Comparison of ENCODE assay signal across 11 cellular contexts in genomic region chr22:19691721-19692341, GRCh38. TPM values are rescaled to one million over a fixed set of nuclear protein-coding genes. Genes with fewer than 3 reads are reported as not detected.
A peak's percentile ranks its signal among the peaks of the same experiment; 100 is the strongest.
DNase-seq lines count a peak whose midpoint lies in the region; TF ChIP-seq lines count a peak whose summit lies in the region.
"Had no signal": no experiment of that assay in that cellular context is flagged by ENCODE, and none has a peak within 500 bp of the region (broad histone marks: within the 10 kb centered on the region; RNA-seq: fewer than 3 reads in every experiment).

No MANE protein-coding gene starts in this region.

- no peak for TF ChIP-seq CTCF in brain (conservative IDR thresholded peaks at IDR 0.05)
- TF ChIP-seq CTCF in spleen (IDR thresholded peaks at IDR 0.05 in 8 of 11, conservative IDR thresholded peaks at IDR 0.05 in 3 of 11), result no peak

- H3K36me3 Mint-ChIP-seq in brain, result no peaks in the 10 kb centered on the region
- no peaks in the 10 kb centered on the region for H3K36me3 Mint-ChIP-seq in immature natural killer cell
- no peaks in the 10 kb centered on the region for H3K36me3 Mint-ChIP-seq in activated T-cell treated with anti-CD3 and anti-CD28 coated beads, Interleukin-2, amount 50 U/mL, for 24 hours (ENCODE audit: low read depth)
- H3K36me3 Mint-ChIP-seq: natural killer cell treated with Interleukin-12 subunit alpha and Interleukin-12 subunit beta and Interleukin-15 and Interleukin-18, amount 100 ng/mL, for 72 hours had no signal

- H3K27ac ChIP-seq in spleen, result no peak overlapping the region

- H3K27ac Mint-ChIP-seq in brain, result peak overlapping the region in 2 of 5 experiments; percentile 8 to 80
- H3K27ac Mint-ChIP-seq in immature natural killer cell, result no peak overlapping the region
- no peak overlapping the region for H3K27ac Mint-ChIP-seq in activated T-cell treated with anti-CD3 and anti-CD28 coated beads, Interleukin-2, amount 50 U/mL, for 24 hours
- H3K27ac Mint-ChIP-seq: natural killer cell treated with Interleukin-12 subunit alpha and Interleukin-12 subunit beta and Interleukin-15 and Interleukin-18, amount 100 ng/mL, for 72 hours had no signal

- H3K27me3 ChIP-seq in spleen (replicated peaks in 1 of 7), result peaks cover 0 to 23% (median 0%) of the 10 kb centered on the region in 7 donors

- H3K4me3 ChIP-seq in spleen, result no peak overlapping the region

- no peak for TF ChIP-seq POLR2A in spleen (IDR thresholded peaks at IDR 0.05)

- WGBS in spleen, 5 donors, result 64 to 83% (median 74%) methylated on average over 19 of the region's 19 CpGs

- H3K4me1 Mint-ChIP-seq in brain, result peaks cover 13% of the 10 kb centered on the region
- H3K4me1 Mint-ChIP-seq in immature natural killer cell, result no peaks in the 10 kb centered on the region
- H3K4me1 Mint-ChIP-seq in activated T-cell treated with anti-CD3 and anti-CD28 coated beads, Interleukin-2, amount 50 U/mL, for 24 hours (ENCODE audit: low read depth), result no peaks in the 10 kb centered on the region

- H3K4me3 Mint-ChIP-seq in brain (peak overlapping the region in 3 of 5 experiments; percentile 26 to 53 (median 35)), immature natural killer cell (no peak overlapping the region)
- no peak overlapping the region for H3K4me3 Mint-ChIP-seq in activated T-cell treated with anti-CD3 and anti-CD28 coated beads, Interleukin-2, amount 50 U/mL, for 24 hours
- H3K4me3 Mint-ChIP-seq: natural killer cell treated with Interleukin-12 subunit alpha and Interleukin-12 subunit beta and Interleukin-15 and Interleukin-18, amount 100 ng/mL, for 72 hours had no signal

- DNase-seq in HCEC 1CT (peak; percentile 3), iris pigment epithelial cell (ENCODE audit: low read depth) (peak; percentile 68), spleen (peak; percentile 56), immature natural killer cell (no peak), NK-92 (lab: John Stamatoyannopoulos, UW; ENCODE audit: unreplicated experiment) (no peak), NCI-H748 treated with DMSO at 0.1 percent for 48 hours (lab: John Stamatoyannopoulos, UW) (no peak)
- DNase-seq in activated T-cell treated with anti-CD3 and anti-CD28 coated beads, Interleukin-2, amount 50 U/mL, for 24 hours, result no peak
- DNase-seq: activated CD4-positive, alpha-beta T cell treated with anti-CD3 and anti-CD28 coated beads for 1 hour; NCI-H2107 had no signal

- intact Hi-C loops in spleen (cut with DNase I; ENCODE audit: low total_unique reads), result no loop called here

- H3K9me3 Mint-ChIP-seq in brain (peaks cover 0 to 4% (median 0%) of the 10 kb centered on the region in 5 experiments), immature natural killer cell (peaks cover 0 to 2% (median 0%) of the 10 kb centered on the region in 6 donors)
- H3K9me3 Mint-ChIP-seq in activated T-cell treated with anti-CD3 and anti-CD28 coated beads, Interleukin-2, amount 50 U/mL, for 24 hours, result no peaks in the 10 kb centered on the region
- H3K9me3 Mint-ChIP-seq: natural killer cell treated with Interleukin-12 subunit alpha and Interleukin-12 subunit beta and Interleukin-15 and Interleukin-18, amount 100 ng/mL, for 72 hours had no signal

- H3K4me1 ChIP-seq in spleen, result peaks cover 0 to 25% (median 2%) of the 10 kb centered on the region in 6 donors

- H3K9me3 ChIP-seq in spleen, result no peaks in the 10 kb centered on the region

- H3K36me3 ChIP-seq in spleen, result no peaks in the 10 kb centered on the region

- H3K27me3 Mint-ChIP-seq in brain (peaks cover 3% of the 10 kb centered on the region), immature natural killer cell (ENCODE audit: low read depth in 3 of 3) (peaks cover 0 to 3% (median 2%) of the 10 kb centered on the region in 3 donors)
- H3K27me3 Mint-ChIP-seq in activated T-cell treated with anti-CD3 and anti-CD28 coated beads, Interleukin-2, amount 50 U/mL, for 24 hours, result peaks cover 16% of the 10 kb centered on the region

RNA-seq across cellular contexts. Expression of gene SEPTIN5, which starts 22.5 kb away (rescaled TPM):
- 290 TPM for polyA plus RNA-seq in brain (ENCODE audit: insufficient read depth, low read depth, low replicate concordance)
- 10 to 100 TPM in 6 of 7 donors, 1 to 10 TPM in 1; 9.2 to 19.2 (median 13.1) TPM for total RNA-seq in spleen
- 1 to 10 TPM; 4.0 to 7.5 (median 4.3) TPM for polyA plus RNA-seq in spleen
- polyA plus RNA-seq in immature natural killer cell, result 1 to 10 TPM in 1 of 3 donors, under 1 TPM in 1, not detected in 1; 0.36 to 2.2 TPM
- total RNA-seq: natural killer cell treated with Interleukin-12 subunit alpha and Interleukin-12 subunit beta and Interleukin-15 and Interleukin-18, amount 100 ng/mL, for 72 hours had no signal

RNA-seq across cellular contexts. Expression of gene GP1BB, which starts 31.5 kb away (rescaled TPM):
- polyA plus RNA-seq in brain (ENCODE audit: insufficient read depth, low read depth, low replicate concordance) (46.2 TPM), spleen (1 to 10 TPM; 4.2 to 5.1 (median 4.8) TPM), immature natural killer cell (10 to 100 TPM in 1 of 3 donors, under 1 TPM in 2; 0.53 to 10.1 (median 0.95) TPM)
- 10 to 100 TPM in 6 of 7 donors, 1 to 10 TPM in 1; 6.9 to 25.4 (median 16.5) TPM for total RNA-seq in spleen
- total RNA-seq: natural killer cell treated with Interleukin-12 subunit alpha and Interleukin-12 subunit beta and Interleukin-15 and Interleukin-18, amount 100 ng/mL, for 72 hours had no signal

Comparison
In these comparisons a context has a peak if more than half of its experiments do, and no peak if none do; other contexts are left out.
1. DNase-seq: peak in HCEC 1CT (single experiment), iris pigment epithelial cell (single experiment) and spleen (single experiment); none in immature natural killer cell (0 of 3), NK-92 (single experiment), NCI-H748 treated with DMSO at 0.1 percent for 48 hours (single experiment) and activated T-cell treated with anti-CD3 and anti-CD28 coated beads, Interleukin-2, amount 50 U/mL, for 24 hours (single experiment).
2. H3K4me3 Mint-ChIP-seq: peak in brain (3 of 5); none in immature natural killer cell (0 of 5) and activated T-cell treated with anti-CD3 and anti-CD28 coated beads, Interleukin-2, amount 50 U/mL, for 24 hours (single experiment).
3. RNA of gene SEPTIN5, which starts 22.5 kb away (polyA plus RNA-seq): 290 TPM in brain (single experiment); 4.0 to 7.5 TPM in spleen and 0.36 to 2.2 TPM in immature natural killer cell; every median in the first group is over 10 times any median in the second.